Comparison of ENCODE assay signal across 19 cellular contexts in genomic region chr19:49398931-49399330, GRCh38. TPM values are rescaled to one million over a fixed set of nuclear protein-coding genes. Genes with fewer than 3 reads are reported as not detected.
DNase-seq lines count a peak whose midpoint lies in the region; ATAC-seq and TF ChIP-seq lines count a peak whose summit lies in the region.
"Had no signal": no experiment of that assay in that cellular context is flagged by ENCODE, and none has a peak within 500 bp of the region (broad histone marks: within the 10 kb centered on the region; RNA-seq: fewer than 3 reads in every experiment).

No MANE protein-coding gene starts in this region.

- no peak for DNase-seq in activated CD4-positive, alpha-beta T cell treated with anti-CD3 and anti-CD28 coated beads, Interleukin-2, amount 10 ng/mL, durations not matched to agents 7 days and 5 days
- DNase-seq in activated CD4-positive, alpha-beta T cell treated with anti-CD3 and anti-CD28 coated beads, Interleukin-2, amount 50 U/mL, for 48 hours: no peak
- no peak for DNase-seq in SK-N-MC (ENCODE audit: low read depth, low spot score)
- peak; percentile 44 for DNase-seq in endodermal cell
- no peak for DNase-seq in left cardiac atrium
- DNase-seq in testis: no peak
- DNase-seq in midbrain (lab: John Stamatoyannopoulos, UW): no peak
- DNase-seq: 8988T, COR-L47, NCI-H1048, NCI-H146, NCI-H2081, NCI-H510A, NCI-H82 had no signal

- H3K4me3 ChIP-seq in SK-N-MC: no peak overlapping the region
- H3K4me3 ChIP-seq in endodermal cell (ENCODE audit: low read length): no peak overlapping the region
- H3K4me3 ChIP-seq in parathyroid adenoma (ENCODE audit: low read depth, low read length): no peak overlapping the region
- no peak overlapping the region for H3K4me3 ChIP-seq in testis
- H3K4me3 ChIP-seq: K562 had no signal

- H2AFZ ChIP-seq in parathyroid adenoma: peak overlapping the region; percentile 71

- H3K4me1 ChIP-seq in endodermal cell (ENCODE audit: control insufficient read depth, insufficient read depth, low read length): peaks cover 7% of the 10 kb centered on the region
- H3K4me1 ChIP-seq in parathyroid adenoma: peaks cover 22% of the 10 kb centered on the region
- no peaks in the 10 kb centered on the region for H3K4me1 ChIP-seq in testis

- TF ChIP-seq POLR2A in testis (IDR thresholded peaks at IDR 0.05): no peak

- ATAC-seq in left cardiac atrium: no peak
- ATAC-seq: K562, Panc1, Right ventricle myocardium inferior had no signal

- intact Hi-C loops in left cardiac atrium (cut with DNase I): no loop called here
- intact Hi-C loops in testis (cut with DNase I; ENCODE audit: low total_unique reads): loop anchor here (10.0 kb wide), 1 partner anchor 46 kb away; the partner anchor contains the start of gene SLC17A7

- no peaks in the 10 kb centered on the region for H3K27me3 ChIP-seq in endodermal cell (ENCODE audit: control insufficient read depth, insufficient read depth, low read length, poor library complexity, severe bottlenecking)
- no peaks in the 10 kb centered on the region for H3K27me3 ChIP-seq in parathyroid adenoma (ENCODE audit: control insufficient read depth, insufficient read depth, low read length)
- no peaks in the 10 kb centered on the region for H3K27me3 ChIP-seq in testis

- POLR2A ChIA-PET in activated CD4-positive, alpha-beta T cell treated with anti-CD3 and anti-CD28 coated beads, Interleukin-2, amount 10 ng/mL, durations not matched to agents 7 days and 5 days (lab: Charles Lee): no interaction called here

- no peaks in the 10 kb centered on the region for H3K79me2 ChIP-seq in parathyroid adenoma

- H3K4me1 Mint-ChIP-seq in activated CD4-positive, alpha-beta T cell treated with anti-CD3 and anti-CD28 coated beads, Interleukin-2, amount 10 ng/mL, durations not matched to agents 7 days and 5 days: peaks cover 34% of the 10 kb centered on the region
- peaks cover 20% of the 10 kb centered on the region for H3K4me1 Mint-ChIP-seq in endodermal cell

- H3K9ac ChIP-seq in SK-N-MC (ENCODE audit: insufficient read length): peak overlapping the region; percentile 45
- H3K9ac ChIP-seq in endodermal cell (ENCODE audit: extremely low read depth, low read length, poor library complexity, severe bottlenecking): no peak overlapping the region
- H3K9ac ChIP-seq in parathyroid adenoma: no peak overlapping the region

- H3K9me3 Mint-ChIP-seq in activated CD4-positive, alpha-beta T cell treated with anti-CD3 and anti-CD28 coated beads, Interleukin-2, amount 10 ng/mL, durations not matched to agents 7 days and 5 days: no peaks in the 10 kb centered on the region
- H3K9me3 Mint-ChIP-seq in endodermal cell: no peaks in the 10 kb centered on the region

- no peak overlapping the region for H3K4me2 ChIP-seq in parathyroid adenoma (ENCODE audit: low read length)

- TF ChIP-seq CTCF in endodermal cell (conservative IDR thresholded peaks at IDR 0.05) (no peak), parathyroid adenoma (IDR thresholded peaks at IDR 0.05) (no peak), testis (IDR thresholded peaks at IDR 0.05) (no peak)

- H3K27ac ChIP-seq in SK-N-MC (0 out of 2 replicates have a peak overlapping the region, but pooled peaks have one; percentile 23), endodermal cell (ENCODE audit: low read depth, low read length) (no peak overlapping the region), parathyroid adenoma (peak overlapping the region; percentile 27), testis (no peak overlapping the region)

- H3K4me3 Mint-ChIP-seq in activated CD4-positive, alpha-beta T cell treated with anti-CD3 and anti-CD28 coated beads, Interleukin-2, amount 10 ng/mL, durations not matched to agents 7 days and 5 days: no peak overlapping the region
- no peak overlapping the region for H3K4me3 Mint-ChIP-seq in endodermal cell

- H3K9me3 ChIP-seq in SK-N-MC (ENCODE audit: low read depth, low read length) (no peaks in the 10 kb centered on the region), endodermal cell (ENCODE audit: control insufficient read depth, low read length) (no peaks in the 10 kb centered on the region), parathyroid adenoma (ENCODE audit: control insufficient read depth, low read length) (no peaks in the 10 kb centered on the region), testis (no peaks in the 10 kb centered on the region)

- H3K36me3 Mint-ChIP-seq in activated CD4-positive, alpha-beta T cell treated with anti-CD3 and anti-CD28 coated beads, Interleukin-2, amount 10 ng/mL, durations not matched to agents 7 days and 5 days (ENCODE audit: low read depth): no peaks in the 10 kb centered on the region
- no peaks in the 10 kb centered on the region for H3K36me3 Mint-ChIP-seq in endodermal cell (ENCODE audit: low read depth)

- CTCF ChIA-PET in activated CD4-positive, alpha-beta T cell treated with anti-CD3 and anti-CD28 coated beads, Interleukin-2, amount 10 ng/mL, durations not matched to agents 7 days and 5 days (lab: Charles Lee): no interaction called here

- WGBS in endodermal cell (ENCODE audit: insufficient coverage in 1 of 2, insufficient read length in 1 of 2), 2 experiments: 94 to 95% methylated on average over 3 to 5 of the region's 6 CpGs
- WGBS in testis, 2 donors: 76 to 82% methylated on average over 6 of the region's 6 CpGs

- peak overlapping the region; percentile 42 for H3K27ac Mint-ChIP-seq in activated CD4-positive, alpha-beta T cell treated with anti-CD3 and anti-CD28 coated beads, Interleukin-2, amount 10 ng/mL, durations not matched to agents 7 days and 5 days
- H3K27ac Mint-ChIP-seq in endodermal cell: no peak overlapping the region

- H3K36me3 ChIP-seq in SK-N-MC (ENCODE audit: insufficient read depth, low read length) (no peaks in the 10 kb centered on the region), endodermal cell (ENCODE audit: control insufficient read depth, insufficient read depth, low read length) (no peaks in the 10 kb centered on the region), parathyroid adenoma (ENCODE audit: control insufficient read depth, insufficient read depth, low read length) (no peaks in the 10 kb centered on the region), testis (ENCODE audit: low read depth, missing control alignments) (no peaks in the 10 kb centered on the region)

- peaks cover 2% of the 10 kb centered on the region for H3K27me3 Mint-ChIP-seq in activated CD4-positive, alpha-beta T cell treated with anti-CD3 and anti-CD28 coated beads, Interleukin-2, amount 10 ng/mL, durations not matched to agents 7 days and 5 days
- H3K27me3 Mint-ChIP-seq in endodermal cell (ENCODE audit: insufficient read depth): no peaks in the 10 kb centered on the region

RNA-seq across cellular contexts. Expression of gene KASH5, which starts 10.9 kb away (rescaled TPM):
- under 1 TPM; 0.45 to 0.85 TPM for total RNA-seq in activated CD4-positive, alpha-beta T cell treated with anti-CD3 and anti-CD28 coated beads, Interleukin-2, amount 10 ng/mL, durations not matched to agents 7 days and 5 days
- total RNA-seq in endodermal cell: under 1 TPM in 1 of 2 donors, not detected in 1; 0.13 TPM
- not detected for polyA plus RNA-seq in endodermal cell (2013, experiment 1 of 2)
- not detected for polyA plus RNA-seq in endodermal cell (2013, experiment 2 of 2)
- total RNA-seq in left cardiac atrium: not detected
- total RNA-seq in testis: 100 to 1,000 TPM in 1 of 2 donors, 10 to 100 TPM in 1; 72.8 to 102 TPM
- polyA plus RNA-seq in testis (ENCODE audit: insufficient read depth, low read depth, low replicate concordance): 121 TPM
- total RNA-seq: Daoy, Right ventricle myocardium inferior had no signal

RNA-seq across cellular contexts. Expression of gene PTH2, which starts 24.3 kb away (rescaled TPM):
- total RNA-seq in activated CD4-positive, alpha-beta T cell treated with anti-CD3 and anti-CD28 coated beads, Interleukin-2, amount 10 ng/mL, durations not matched to agents 7 days and 5 days: 1 to 10 TPM in 1 of 2 experiments, under 1 TPM in 1; 0.52 to 1.2 TPM
- total RNA-seq in endodermal cell (not detected), left cardiac atrium (not detected), testis (not detected)
- 0.64 TPM for polyA plus RNA-seq in endodermal cell (2013, experiment 1 of 2)
- polyA plus RNA-seq in endodermal cell (2013, experiment 2 of 2): 0.79 TPM
- not detected for polyA plus RNA-seq in testis (ENCODE audit: insufficient read depth, low read depth, low replicate concordance)
- total RNA-seq: Daoy, Right ventricle myocardium inferior had no signal
- polyA plus RNA-seq: K562 had no signal

RNA-seq across cellular contexts. Expression of gene GFY, which starts 26.3 kb away (rescaled TPM):
- total RNA-seq in activated CD4-positive, alpha-beta T cell treated with anti-CD3 and anti-CD28 coated beads, Interleukin-2, amount 10 ng/mL, durations not matched to agents 7 days and 5 days: not detected
- total RNA-seq in endodermal cell (under 1 TPM in 1 of 2 donors, not detected in 1; 0.18 TPM), left cardiac atrium (not detected), testis (under 1 TPM; 0.24 to 0.62 TPM)
- polyA plus RNA-seq in endodermal cell (2013, experiment 1 of 2): 0.53 TPM
- polyA plus RNA-seq in endodermal cell (2013, experiment 2 of 2): 0.41 TPM
- polyA plus RNA-seq in testis (ENCODE audit: insufficient read depth, low read depth, low replicate concordance): 0.80 TPM
- total RNA-seq: Daoy, Right ventricle myocardium inferior had no signal

RNA-seq across cellular contexts. Expression of gene DKKL1, which starts 35.3 kb away (rescaled TPM):
- not detected for total RNA-seq in activated CD4-positive, alpha-beta T cell treated with anti-CD3 and anti-CD28 coated beads, Interleukin-2, amount 10 ng/mL, durations not matched to agents 7 days and 5 days
- total RNA-seq in endodermal cell: 1 to 10 TPM; 1.8 to 2.1 TPM
- 6.5 TPM for polyA plus RNA-seq in endodermal cell (2013, experiment 1 of 2)
- polyA plus RNA-seq in endodermal cell (2013, experiment 2 of 2): 3.4 TPM
- not detected for total RNA-seq in left cardiac atrium
- total RNA-seq in testis: 100 to 1,000 TPM; 145 to 190 TPM
- 487 TPM for polyA plus RNA-seq in testis (ENCODE audit: insufficient read depth, low read depth, low replicate concordance)
- total RNA-seq: Right ventricle myocardium inferior had no signal

RNA-seq across cellular contexts. Expression of gene TEAD2, which starts 36.7 kb away (rescaled TPM):
- total RNA-seq in activated CD4-positive, alpha-beta T cell treated with anti-CD3 and anti-CD28 coated beads, Interleukin-2, amount 10 ng/mL, durations not matched to agents 7 days and 5 days: not detected
- total RNA-seq in endodermal cell: 100 to 1,000 TPM; 142 to 166 TPM
- polyA plus RNA-seq in endodermal cell (2013, experiment 1 of 2): 147 TPM
- 145 TPM for polyA plus RNA-seq in endodermal cell (2013, experiment 2 of 2)
- total RNA-seq in left cardiac atrium: 10 to 100 TPM; 43.8 to 45.0 TPM
- total RNA-seq in testis: 10 to 100 TPM; 12.6 to 20.8 TPM
- 29.6 TPM for polyA plus RNA-seq in testis (ENCODE audit: insufficient read depth, low read depth, low replicate concordance)

Comparison
In these comparisons a context has a peak if more than half of its experiments do, and no peak if none do; other contexts are left out.
1. H3K27ac ChIP-seq: peak in SK-N-MC (single experiment) and parathyroid adenoma (single experiment); none in endodermal cell (single experiment) and testis (0 of 2).
2. RNA of gene KASH5, which starts 10.9 kb away (total RNA-seq): 72.8 to 102 TPM in testis; 0.45 to 0.85 TPM in activated CD4-positive, alpha-beta T cell treated with anti-CD3 and anti-CD28 coated beads, Interleukin-2, amount 10 ng/mL, durations not matched to agents 7 days and 5 days, 0.13 TPM in endodermal cell and not detected in left cardiac atrium; every median in the first group is over 10 times any median in the second.